ENCODE assay signal across 8 cellular contexts in genomic region chr2:86078801-86079545, GRCh38. TPM values are rescaled to one million over a fixed set of nuclear protein-coding genes. Genes with fewer than 3 reads are reported as not detected.
DNase-seq lines count a peak whose midpoint lies in the region; ATAC-seq and TF ChIP-seq lines count a peak whose summit lies in the region.

No MANE protein-coding gene starts in this region.

- TF ChIP-seq POLR2A in gastroesophageal sphincter (IDR thresholded peaks at IDR 0.05) = no peak

- peak overlapping the region in 2 of 4 donors; percentile 27 to 79 for H3K4me3 Mint-ChIP-seq in IgD-negative memory B cell
- no peak overlapping the region for H3K4me3 Mint-ChIP-seq in progenitor cell of endocrine pancreas (ENCODE audit: low read depth)

- H3K27me3 ChIP-seq in WERI-Rb-1 (ENCODE audit: insufficient read depth, low read depth, severe bottlenecking) (no peaks in the 10 kb centered on the region), gastroesophageal sphincter (no peaks in the 10 kb centered on the region)

- no peaks in the 10 kb centered on the region for H3K9me3 Mint-ChIP-seq in IgD-negative memory B cell
- no peaks in the 10 kb centered on the region for H3K9me3 Mint-ChIP-seq in progenitor cell of endocrine pancreas (ENCODE audit: low read depth)

- peak overlapping the region; percentile 24 to 98 (median 87) for H3K27ac Mint-ChIP-seq in IgD-negative memory B cell
- no peak overlapping the region for H3K27ac Mint-ChIP-seq in progenitor cell of endocrine pancreas

- H3K36me3 Mint-ChIP-seq in IgD-negative memory B cell (peaks cover 6% of the 10 kb centered on the region), progenitor cell of endocrine pancreas (ENCODE audit: insufficient read depth) (peaks cover 13% of the 10 kb centered on the region)

- TF ChIP-seq CTCF in WERI-Rb-1 (IDR thresholded peaks at IDR 0.05; ENCODE audit: low read depth, low read length) (peak; percentile 55), gastroesophageal sphincter (IDR thresholded peaks at IDR 0.05) (peak in 3 of 4 experiments; percentile 34 to 59 (median 51)), progenitor cell of endocrine pancreas (IDR thresholded peaks at IDR 0.05; ENCODE audit: unreplicated experiment) (peak; percentile 50)

- H3K4me3 ChIP-seq in WERI-Rb-1 (ENCODE audit: low read depth, low read length) = no peak overlapping the region
- H3K4me3 ChIP-seq in gastroesophageal sphincter = no peak overlapping the region

- WGBS in gastroesophageal sphincter (ENCODE audit: low coverage in 1 of 2), 2 donors = 57 to 64% methylated on average over 5 of the region's 7 CpGs

- H3K36me3 ChIP-seq in WERI-Rb-1 (peaks cover 67% of the 10 kb centered on the region), gastroesophageal sphincter (peaks cover 0 to 74% of the 10 kb centered on the region in 2 donors)

- H3K27ac ChIP-seq in WERI-Rb-1 (no peak overlapping the region; the same call in 1 of the 2 replicates), gastroesophageal sphincter (no peak overlapping the region)

- ATAC-seq in gastroesophageal sphincter (peak; percentile 39), HG02981 (IDR thresholded peaks at IDR 0.05; ENCODE audit: unreplicated experiment) (no peak), GM21737 (IDR thresholded peaks at IDR 0.05; ENCODE audit: unreplicated experiment) (no peak)

- H3K9me3 ChIP-seq in WERI-Rb-1 (ENCODE audit: severe bottlenecking) (no peaks in the 10 kb centered on the region), gastroesophageal sphincter (no peaks in the 10 kb centered on the region)

- DNase-seq in DMS79 (lab: John Stamatoyannopoulos, UW) (peak; percentile 45), WERI-Rb-1 (peak; percentile 54), progenitor cell of endocrine pancreas (ENCODE audit: low spot score, unreplicated experiment) (no peak), NCI-H526 treated with DMSO at 0.1 percent for 48 hours (lab: John Stamatoyannopoulos, UW) (no peak)

- H3K27me3 Mint-ChIP-seq in IgD-negative memory B cell (no peaks in the 10 kb centered on the region), progenitor cell of endocrine pancreas (no peaks in the 10 kb centered on the region)

- no peak for TF ChIP-seq EP300 in gastroesophageal sphincter (IDR thresholded peaks at IDR 0.05)

- H3K4me1 ChIP-seq in gastroesophageal sphincter = peaks cover 0 to 28% (median 0%) of the 10 kb centered on the region in 3 donors

- H3K4me1 Mint-ChIP-seq in IgD-negative memory B cell (peaks cover 20 to 28% (median 21%) of the 10 kb centered on the region in 3 donors), progenitor cell of endocrine pancreas (ENCODE audit: low read depth) (no peaks in the 10 kb centered on the region)

RNA-seq across cellular contexts. Expression of gene POLR1A, which starts 26.7 kb away (rescaled TPM):
- 2.7 TPM for polyA plus RNA-seq in IgD-negative memory B cell
- total RNA-seq in gastroesophageal sphincter (10 to 100 TPM; 15.6 to 21.7 (median 17.7) TPM), progenitor cell of endocrine pancreas (47.9 and 51.3 TPM in 2 replicates)

RNA-seq across cellular contexts. Expression of gene PTCD3, which starts 27.1 kb away (rescaled TPM):
- polyA plus RNA-seq in IgD-negative memory B cell = 47.9 TPM
- total RNA-seq in gastroesophageal sphincter (10 to 100 TPM; 34.7 to 85.1 (median 58.5) TPM), progenitor cell of endocrine pancreas (160 and 163 TPM in 2 replicates)

Comparison
In these comparisons a context has a peak if more than half of its experiments do, and no peak if none do; other contexts are left out.
1. DNase-seq: peak in DMS79 (single experiment) and WERI-Rb-1 (single experiment); none in progenitor cell of endocrine pancreas (single experiment) and NCI-H526 treated with DMSO at 0.1 percent for 48 hours (single experiment).
2. Peak in every context shown above with its lines, with median percentiles within 50 percentile points of each other: CTCF ChIP-seq.